Comparison of ENCODE assay signal across 20 cellular contexts in genomic region chr10:52563361-52563760, GRCh38.
A peak's percentile ranks its signal among the peaks of the same experiment; 100 is the strongest.
DNase-seq lines count a peak whose midpoint lies in the region; ATAC-seq and TF ChIP-seq lines count a peak whose summit lies in the region.
"Had no signal": no experiment of that assay in that cellular context is flagged by ENCODE, and none has a peak within 500 bp of the region (broad histone marks: within the 10 kb centered on the region; RNA-seq: fewer than 3 reads in every experiment).

No MANE protein-coding gene starts in this region.

- H4K91ac ChIP-seq in IMR-90 (ENCODE audit: insufficient read depth, low read depth, low read length) = no peak overlapping the region

- H2BK5ac ChIP-seq in IMR-90 (ENCODE audit: low read depth, low read length, poor library complexity, severe bottlenecking) = no peak overlapping the region

- ATAC-seq in IMR-90 (ENCODE audit: low read depth) (no peak), HG02970 (IDR thresholded peaks at IDR 0.05; ENCODE audit: low FRiP score, unreplicated experiment) (no peak)
- ATAC-seq: K562 had no signal

- in situ Hi-C loops in IMR-90 (cut with MboI; ENCODE audit: low sequenced_read_pairs) = no loop called here

- CTCF ChIA-PET in IMR-90 (lab: Yijun Ruan, JAX) = interaction anchor here (1.5 kb wide), 1 partner anchor 255 kb away, joined by 3 read pairs; no protein-coding TSS in a partner anchor

- no peaks in the 10 kb centered on the region for H3K4me1 ChIP-seq in IMR-90 (ENCODE audit: control insufficient read depth, insufficient read depth, low read length)
- peaks cover 9% of the 10 kb centered on the region for H3K4me1 ChIP-seq in osteoblast (ENCODE audit: insufficient read depth, low read length)

- no CpG with 5 or more reads among the region's 1 CpG for WGBS in IMR-90 (ENCODE audit: extremely low coverage in 2 of 2, insufficient read length in 1 of 2), 2 experiments

- no peak overlapping the region for H2BK120ac ChIP-seq in IMR-90 (ENCODE audit: low read depth, low read length)

- no peak for TF ChIP-seq POLR2A in IMR-90 (IDR thresholded peaks at IDR 0.05; ENCODE audit: low read depth, low read length)

- no peak overlapping the region for H2BK15ac ChIP-seq in IMR-90 (ENCODE audit: low read depth, low read length)

- no peak overlapping the region for H3K23ac ChIP-seq in IMR-90 (ENCODE audit: low read depth, low read length)

- no peaks in the 10 kb centered on the region for H3K9me3 Mint-ChIP-seq in nephron progenitor cell
- H3K9me3 Mint-ChIP-seq: H9 had no signal

- no peaks in the 10 kb centered on the region for H3K79me1 ChIP-seq in IMR-90 (ENCODE audit: low read depth in 1 of 2, low read length in 2 of 2)

- POLR2A ChIA-PET in IMR-90 (lab: Charles Lee; ENCODE audit: unreplicated experiment) = no interaction called here

- H3K4ac ChIP-seq in IMR-90 (ENCODE audit: low read depth, low read length) = no peak overlapping the region

- H4K8ac ChIP-seq in IMR-90 (ENCODE audit: low read depth in 2 of 2, low read length in 2 of 2) = no peak overlapping the region

- no peak overlapping the region for H2AK5ac ChIP-seq in IMR-90 (ENCODE audit: low read depth, low read length)

- intact Hi-C loops in IMR-90 (cut with micrococcal nuclease) = no loop called here

- H3K4me2 ChIP-seq in IMR-90 (ENCODE audit: low read depth, low read length) (no peak overlapping the region), osteoblast (ENCODE audit: insufficient read depth, low read length) (no peak overlapping the region)

- no peak overlapping the region for H3K27ac Mint-ChIP-seq in nephron progenitor cell
- H3K27ac Mint-ChIP-seq: CD14-positive monocyte, H9 had no signal

- no peak for TF ChIP-seq RAD21 in IMR-90 (IDR thresholded peaks at IDR 0.05; ENCODE audit: low read length)

- TF ChIP-seq CTCF in IMR-90 (conservative IDR thresholded peaks at IDR 0.05; ENCODE audit: low read depth, low read length) (no peak), osteoblast (IDR thresholded peaks at IDR 0.05; ENCODE audit: extremely low read depth, low read depth, low read length) (no peak), nephron progenitor cell (IDR thresholded peaks at IDR 0.05) (no peak)

- peak; percentile 24 for DNase-seq in ELR (ENCODE audit: low read depth)
- DNase-seq in IMR-90 = peak; percentile 11
- peak; percentile 8 for DNase-seq in fibroblast of gingiva (ENCODE audit: low read depth)
- no peak for DNase-seq in osteoblast (ENCODE audit: insufficient read length, low spot score, missing footprints)
- no peak for DNase-seq in activated CD4-positive, alpha-beta T cell treated with anti-CD3 and anti-CD28 coated beads for 1 hour
- no peak for DNase-seq in SKM-1 (lab: John Stamatoyannopoulos, UW; ENCODE audit: unreplicated experiment)
- no peak for DNase-seq in nephron progenitor cell
- DNase-seq: ACHN; DMS79 treated with DMSO at 0.1 percent for 48 hours; GDM1; H9; NCI-H1105 treated with DMSO at 0.1 percent for 48 hours; NCI-H1694; NCI-H2081 treated with DMSO at 0.1 percent for 48 hours; NCI-H748 treated with DMSO at 0.1 percent for 48 hours; NK-92 treated with Interleukin-12 subunit alpha and Interleukin-12 subunit beta, amount 100 ng/mL, for 24 hours; Right ventricle myocardium superior had no signal

- no peak overlapping the region for H2AK9ac ChIP-seq in IMR-90 (replicated peaks; ENCODE audit: low read depth, low read length, poor library complexity)

- no peak overlapping the region for H3K27ac ChIP-seq in IMR-90 (ENCODE audit: insufficient read depth, low read length)
- no peak overlapping the region for H3K27ac ChIP-seq in osteoblast (ENCODE audit: low read depth, low read length)

- H3K27me3 Mint-ChIP-seq in nephron progenitor cell (ENCODE audit: low read depth, poor library complexity) = no peaks in the 10 kb centered on the region

- H3K27me3 ChIP-seq in IMR-90 (ENCODE audit: control insufficient read depth, insufficient read depth, low read length) (no peaks in the 10 kb centered on the region), osteoblast (ENCODE audit: insufficient read depth, low read length) (no peaks in the 10 kb centered on the region)

- no peak overlapping the region for H3K9ac ChIP-seq in IMR-90 (ENCODE audit: low read depth, low read length)

- H2AFZ ChIP-seq in IMR-90 (replicated peaks; ENCODE audit: low read length, poor library complexity) (no peak overlapping the region), osteoblast (ENCODE audit: low read length) (peak overlapping the region; percentile 0)

- no peak overlapping the region for H3K18ac ChIP-seq in IMR-90 (ENCODE audit: low read depth, low read length)

- H3K9me3 ChIP-seq in IMR-90 (ENCODE audit: control insufficient read depth, insufficient read depth, low read length) = no peaks in the 10 kb centered on the region
- H3K9me3 ChIP-seq in osteoblast (ENCODE audit: low read depth, low read length) = no peaks in the 10 kb centered on the region

- H3K79me2 ChIP-seq in osteoblast (ENCODE audit: insufficient read depth, low read length) = no peaks in the 10 kb centered on the region

- no peaks in the 10 kb centered on the region for H4K20me1 ChIP-seq in IMR-90 (ENCODE audit: insufficient read depth, low read length)
- H4K20me1 ChIP-seq in osteoblast (ENCODE audit: insufficient read depth, low read length) = no peaks in the 10 kb centered on the region

- no peak overlapping the region for H3K14ac ChIP-seq in IMR-90 (replicated peaks; ENCODE audit: low read depth, low read length)

- no peak overlapping the region for H3K56ac ChIP-seq in IMR-90 (ENCODE audit: extremely low read depth, insufficient read depth, low read length)

- no peaks in the 10 kb centered on the region for H3K36me3 Mint-ChIP-seq in nephron progenitor cell (ENCODE audit: low read depth)
- H3K36me3 Mint-ChIP-seq: CD14-positive monocyte had no signal

- H3K4me3 ChIP-seq in IMR-90 (ENCODE audit: insufficient read depth, low read depth, low read length) = no peak overlapping the region
- H3K4me3 ChIP-seq in osteoblast (ENCODE audit: insufficient read depth, low read length) = no peak overlapping the region
- H3K4me3 ChIP-seq: K562 had no signal

- no peak overlapping the region for H4K5ac ChIP-seq in IMR-90 (ENCODE audit: low read depth, low read length)

- dilution Hi-C loops in IMR-90 (cut with HindIII; ENCODE audit: low sequenced_read_pairs, unreplicated experiment) = no loop called here

- H3K36me3 ChIP-seq in IMR-90 (ENCODE audit: control insufficient read depth, insufficient read depth, low read length) (no peaks in the 10 kb centered on the region), osteoblast (ENCODE audit: insufficient read depth, low read length) (no peaks in the 10 kb centered on the region)

- no TSS peak for BruUV-seq in IMR-90 (replicated peaks; lab: Mats Ljungman, UMichigan)

- H3K4me1 Mint-ChIP-seq in nephron progenitor cell = peaks cover 13% of the 10 kb centered on the region
- H3K4me1 Mint-ChIP-seq: CD14-positive monocyte, H9 had no signal

- no peaks in the 10 kb centered on the region for H3K9me1 ChIP-seq in IMR-90 (ENCODE audit: insufficient read depth, low read length)

- no peak overlapping the region for H3K4me3 Mint-ChIP-seq in nephron progenitor cell
- H3K4me3 Mint-ChIP-seq: CD14-positive monocyte, H9 had no signal

- H2BK20ac ChIP-seq in IMR-90 (ENCODE audit: low read depth, low read length) = no peak overlapping the region

TF ChIP-seq in IMR-90, 13 proteins besides CTCF, POLR2A, EP300 and RAD21:
- TF ChIP-seq NFE2L2 (IDR thresholded peaks at IDR 0.05; ENCODE audit: low read depth, low read length) (no peak), CEBPB (IDR thresholded peaks at IDR 0.05; ENCODE audit: low read depth, low read length) (peak; percentile 39; the same call in 1 of the 2 replicates)

Comparison
In these comparisons a context has a peak if more than half of its experiments do, and no peak if none do; other contexts are left out.
1. DNase-seq: peak in ELR (single experiment), IMR-90 (single experiment) and fibroblast of gingiva (single experiment); none in osteoblast (single experiment), activated CD4-positive, alpha-beta T cell treated with anti-CD3 and anti-CD28 coated beads for 1 hour (single experiment), SKM-1 (single experiment) and nephron progenitor cell (single experiment).